In genomic region chr6:27831434-27832081, GRCh38 we compare ENCODE assay signal across 7 cellular contexts.
DNase-seq lines count a peak whose midpoint lies in the region; ATAC-seq and TF ChIP-seq lines count a peak whose summit lies in the region.
"Not testable (repeated sequence)": the region's sequence is repeated elsewhere in the genome, so short reads cannot be mapped to it uniquely, and the experiment has no call there.

No MANE protein-coding gene starts in this region.

- H3K36me3 ChIP-seq in prostate gland, result not testable (repeated sequence)

- H3K36me3 Mint-ChIP-seq in T-cell; activated naive CD8-positive, alpha-beta T cell treated with anti-CD3 and anti-CD28 coated beads, Interleukin-2, amount 50 U/mL, for 24 hours (ENCODE audit: low read depth): not testable (repeated sequence)

- CTCF ChIA-PET in T-cell (lab: Charles Lee), result interaction anchor here in 1 of 2 donors (0.6 to 1.5 kb wide), 3 partner anchors 19 to 63 kb away, joined by 3 to 10 read pairs (median 3); a partner anchor contains a TSS

- not testable (repeated sequence) for TF ChIP-seq CTCF in prostate gland (IDR thresholded peaks at IDR 0.05)

- H3K9me3 Mint-ChIP-seq in T-cell; activated naive CD8-positive, alpha-beta T cell treated with anti-CD3 and anti-CD28 coated beads, Interleukin-2, amount 50 U/mL, for 24 hours: not testable (repeated sequence)

- peak overlapping the region; percentile 93 to 96 for H3K27ac Mint-ChIP-seq in T-cell
- peak overlapping the region; percentile 90 for H3K27ac Mint-ChIP-seq in activated naive CD8-positive, alpha-beta T cell treated with anti-CD3 and anti-CD28 coated beads, Interleukin-2, amount 50 U/mL, for 24 hours

- not testable (repeated sequence) for H3K9me3 ChIP-seq in prostate gland

- 5% methylated on average over 24 of the region's 26 CpGs for WGBS in prostate gland

- POLR2A ChIA-PET in T-cell (lab: Charles Lee), result interaction anchor here (0.6 to 1.9 kb wide), 8 partner anchors 17 to 1643 kb away, joined by 5 to 18 read pairs (median 8); a partner anchor contains a TSS

- H3K27me3 Mint-ChIP-seq in T-cell; activated naive CD8-positive, alpha-beta T cell treated with anti-CD3 and anti-CD28 coated beads, Interleukin-2, amount 50 U/mL, for 24 hours: not testable (repeated sequence)

- peak overlapping the region in 1 of 2 donors; percentile 26 for H3K4me3 ChIP-seq in prostate gland

- ATAC-seq in GM18870 (IDR thresholded peaks at IDR 0.05; ENCODE audit: unreplicated experiment) (peak; percentile 67), HG02973 (IDR thresholded peaks at IDR 0.05; ENCODE audit: unreplicated experiment) (peak; percentile 67), T-cell (replicated peaks in 1 of 4) (peak; percentile 65 to 71 (median 70)), left cardiac atrium (peak; percentile 94 to 95)
- ATAC-seq in activated naive CD8-positive, alpha-beta T cell treated with anti-CD3 and anti-CD28 coated beads, Interleukin-2, amount 50 U/mL, for 24 hours, result peak; percentile 87

- intact Hi-C loops in left cardiac atrium (cut with DNase I); prostate gland (cut with DNase I): not testable (repeated sequence)

- H3K27me3 ChIP-seq in prostate gland (replicated peaks; ENCODE audit: insufficient read depth), result not testable (repeated sequence)

- H3K27ac ChIP-seq in prostate gland, result peak overlapping the region in 1 of 2 donors; percentile 62

- H3K4me1 ChIP-seq in prostate gland (replicated peaks), result not testable (repeated sequence)

- not testable (repeated sequence) for TF ChIP-seq POLR2A in prostate gland (IDR thresholded peaks at IDR 0.05)

- H3K4me1 Mint-ChIP-seq in T-cell, result peaks cover 29 to 32% (median 31%) of the 10 kb centered on the region in 3 donors
- peaks cover 41% of the 10 kb centered on the region for H3K4me1 Mint-ChIP-seq in activated naive CD8-positive, alpha-beta T cell treated with anti-CD3 and anti-CD28 coated beads, Interleukin-2, amount 50 U/mL, for 24 hours

- DNase-seq in NCI-H146 (lab: John Stamatoyannopoulos, UW) (peak; percentile 84), T-cell (peak in 30 of 34 experiments; percentile 43 to 86 (median 60)), left cardiac atrium (peak; percentile 72), prostate gland (ENCODE audit: low spot score) (peak; percentile 42)
- peak; percentile 71 for DNase-seq in activated naive CD8-positive, alpha-beta T cell treated with anti-CD3 and anti-CD28 coated beads, Interleukin-2, amount 50 U/mL, for 24 hours

- peak overlapping the region; percentile 85 to 92 (median 88) for H3K4me3 Mint-ChIP-seq in T-cell
- peak overlapping the region; percentile 67 for H3K4me3 Mint-ChIP-seq in activated naive CD8-positive, alpha-beta T cell treated with anti-CD3 and anti-CD28 coated beads, Interleukin-2, amount 50 U/mL, for 24 hours
